Comparison of ENCODE assay signal across 8 cellular contexts in the genomic region with DNA sequence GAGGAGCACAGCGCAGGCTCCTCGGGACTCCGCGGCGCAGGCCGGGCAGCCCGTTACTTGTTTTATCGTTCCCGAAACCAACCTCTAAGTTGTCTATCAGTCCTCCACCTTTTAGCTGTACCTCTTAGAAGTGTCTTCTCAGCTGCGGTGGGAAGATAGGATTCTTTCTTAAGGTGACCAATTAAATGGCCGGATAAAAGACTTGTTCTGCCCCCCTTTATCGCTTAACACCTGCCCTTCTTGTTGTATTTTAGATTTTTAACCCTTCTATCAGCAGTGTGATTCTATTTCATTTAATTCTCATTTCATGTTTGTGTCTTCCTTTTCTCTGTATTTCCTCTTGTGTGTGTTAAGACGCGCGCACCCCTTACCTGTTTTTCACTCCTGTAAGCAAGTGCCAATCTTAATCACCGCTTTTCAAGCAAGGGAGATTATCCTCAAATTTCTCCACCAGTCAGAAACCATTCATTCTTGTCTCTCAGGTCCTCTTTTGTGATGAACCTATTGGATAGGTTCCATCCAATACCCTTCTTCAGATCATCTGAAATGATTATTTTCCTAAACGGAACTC. TPM values are rescaled to one million over a fixed set of nuclear protein-coding genes. Genes with fewer than 3 reads are reported as not detected.
A peak's percentile ranks its signal among the peaks of the same experiment; 100 is the strongest.
DNase-seq lines count a peak whose midpoint lies in the region; ATAC-seq, FAIRE-seq and TF ChIP-seq lines count a peak whose summit lies in the region.

No MANE protein-coding gene starts in this region.

- WGBS in small intestine, 3 donors, result 25 to 27% (median 25%) methylated on average over 17 of the region's 17 CpGs

- H3K27ac ChIP-seq in WERI-Rb-1, result peak overlapping the region; percentile 80
- H3K27ac ChIP-seq in small intestine (ENCODE audit: low read depth in 1 of 2, low read length in 1 of 2), result peak overlapping the region; percentile 87 to 92

- no peak for FAIRE-seq in small intestine (lab: Jason Lieb, UNC)

- no peaks in the 10 kb centered on the region for H3K27me3 ChIP-seq in WERI-Rb-1 (ENCODE audit: insufficient read depth, low read depth, severe bottlenecking)
- H3K27me3 ChIP-seq in small intestine (ENCODE audit: control insufficient read depth in 2 of 2, insufficient read depth in 2 of 2, low read length in 2 of 2), result no peaks in the 10 kb centered on the region

- peaks cover 8% of the 10 kb centered on the region for H3K36me3 ChIP-seq in WERI-Rb-1
- H3K36me3 ChIP-seq in small intestine (ENCODE audit: control insufficient read depth in 2 of 2, insufficient read depth in 2 of 2, low read length in 2 of 2), result peaks cover 0 to 3% of the 10 kb centered on the region in 2 donors

- ATAC-seq in GM18858 (IDR thresholded peaks at IDR 0.05; ENCODE audit: unreplicated experiment) (peak; percentile 22), HG03159 (IDR thresholded peaks at IDR 0.05; ENCODE audit: unreplicated experiment) (peak; percentile 38)

- peaks cover 0 to 4% of the 10 kb centered on the region in 2 donors for H3K4me1 ChIP-seq in small intestine (ENCODE audit: control insufficient read depth in 2 of 2, insufficient read depth in 1 of 2, low read depth in 1 of 2, low read length in 1 of 2)

- H3K9me3 ChIP-seq in WERI-Rb-1 (ENCODE audit: severe bottlenecking) (no peaks in the 10 kb centered on the region), small intestine (ENCODE audit: control insufficient read depth, low read depth) (no peaks in the 10 kb centered on the region)

- no peak for DNase-seq in AG10803 (ENCODE audit: low read depth)
- DNase-seq in WERI-Rb-1, result no peak
- DNase-seq in foreskin fibroblast, result no peak
- DNase-seq in small intestine, result no peak
- DNase-seq in NCI-H1930 (lab: John Stamatoyannopoulos, UW), result no peak
- DNase-seq in NCI-H146 treated with DMSO at 0.1 percent for 48 hours (lab: John Stamatoyannopoulos, UW; ENCODE audit: unreplicated experiment), result no peak

- H3K4me3 ChIP-seq in AG10803 (ENCODE audit: low read length) (peak overlapping the region; percentile 76), WERI-Rb-1 (ENCODE audit: low read depth, low read length) (peak overlapping the region; percentile 82), foreskin fibroblast (ENCODE audit: low read depth in 1 of 2, low read length in 2 of 2) (peak overlapping the region; percentile 71 to 85), small intestine (ENCODE audit: low read depth in 1 of 2, low read length in 2 of 2) (peak overlapping the region; percentile 70 to 78)

- TF ChIP-seq CTCF in AG10803 (conservative IDR thresholded peaks at IDR 0.05; ENCODE audit: low read length) (no peak), WERI-Rb-1 (IDR thresholded peaks at IDR 0.05; ENCODE audit: low read depth, low read length) (no peak), foreskin fibroblast (IDR thresholded peaks at IDR 0.05; ENCODE audit: low read depth, low read length) (no peak)

RNA-seq across cellular contexts. Expression of gene SLC9B2, which starts 0.3 kb away (rescaled TPM):
- polyA plus RNA-seq in small intestine, result 1 to 10 TPM; 3.8 to 5.8 (median 4.0) TPM

RNA-seq across cellular contexts. Expression of gene BDH2, which starts 22.8 kb away (rescaled TPM):
- polyA plus RNA-seq in small intestine, result 100 to 1,000 TPM in 2 of 3 donors, 10 to 100 TPM in 1; 73.3 to 317 (median 185) TPM

RNA-seq across cellular contexts. Expression of gene SLC9B1, which starts 57.4 kb away (rescaled TPM):
- polyA plus RNA-seq in small intestine, result under 1 TPM in 1 of 3 donors, not detected in 2; 0.18 TPM
